In the genomic region with DNA sequence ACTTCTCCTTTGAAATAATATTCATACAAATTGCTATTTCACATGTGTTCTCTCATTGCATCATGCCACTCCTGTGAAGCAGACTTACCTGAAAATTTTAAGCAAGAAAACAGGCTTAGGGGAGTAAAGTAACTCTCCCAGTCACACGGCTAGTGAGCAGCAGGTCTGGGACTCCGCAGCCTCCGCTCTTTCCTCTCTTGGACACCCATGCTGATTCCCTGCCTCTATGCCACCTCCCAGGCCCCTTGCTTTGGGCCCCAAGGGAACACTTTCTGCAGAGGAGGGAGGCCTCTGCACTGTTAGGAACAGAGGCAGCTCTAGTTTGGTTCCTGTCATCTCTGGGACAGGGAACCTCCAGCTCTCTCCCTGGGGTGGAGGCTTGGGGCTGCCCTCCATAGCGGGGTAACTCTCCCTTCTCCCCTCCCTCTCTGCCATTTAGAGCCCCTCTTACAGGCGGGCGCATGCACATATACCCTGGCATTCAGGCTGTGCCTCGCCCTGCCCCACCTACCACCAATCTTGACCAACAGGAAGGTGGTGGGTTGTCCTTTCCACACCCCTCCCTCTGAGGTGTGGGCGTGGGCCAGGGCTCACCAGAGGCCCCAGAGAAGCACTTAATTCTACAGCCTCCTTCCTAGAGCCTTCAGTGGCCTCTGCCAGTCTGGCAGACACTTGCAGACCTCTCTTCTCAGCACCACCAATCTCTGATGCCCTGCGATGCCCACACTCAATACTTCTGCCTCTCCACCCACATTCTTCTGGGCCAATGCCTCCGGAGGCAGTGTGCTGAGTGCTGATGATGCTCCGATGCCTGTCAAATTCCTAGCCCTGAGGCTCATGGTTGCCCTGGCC, we compare ENCODE assay signal across 8 cellular contexts. TPM values are rescaled to one million over a fixed set of nuclear protein-coding genes. Genes with fewer than 3 reads are reported as not detected.
A peak's percentile ranks its signal among the peaks of the same experiment; 100 is the strongest.
DNase-seq lines count a peak whose midpoint lies in the region; ATAC-seq and TF ChIP-seq lines count a peak whose summit lies in the region.

A gene with protein sequence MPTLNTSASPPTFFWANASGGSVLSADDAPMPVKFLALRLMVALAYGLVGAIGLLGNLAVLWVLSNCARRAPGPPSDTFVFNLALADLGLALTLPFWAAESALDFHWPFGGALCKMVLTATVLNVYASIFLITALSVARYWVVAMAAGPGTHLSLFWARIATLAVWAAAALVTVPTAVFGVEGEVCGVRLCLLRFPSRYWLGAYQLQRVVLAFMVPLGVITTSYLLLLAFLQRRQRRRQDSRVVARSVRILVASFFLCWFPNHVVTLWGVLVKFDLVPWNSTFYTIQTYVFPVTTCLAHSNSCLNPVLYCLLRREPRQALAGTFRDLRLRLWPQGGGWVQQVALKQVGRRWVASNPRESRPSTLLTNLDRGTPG (plus strand): TSS at position 646 of the 852 bp plus-strand sequence. CDS start 72 bp downstream, at position 718.

- no peaks in the 10 kb centered on the region for H3K27me3 Mint-ChIP-seq in activated naive CD4-positive, alpha-beta T cell treated with anti-CD3 and anti-CD28 coated beads, Interleukin-2, amount 50 U/mL, for 24 hours
- no peaks in the 10 kb centered on the region for H3K27me3 Mint-ChIP-seq in T-cell
- H3K27me3 Mint-ChIP-seq in stimulated activated naive CD8-positive, alpha-beta T cell treated with anti-CD3 and anti-CD28 coated beads, Interleukin-15, amount 100 ng/mL, for 72 hours, result no peaks in the 10 kb centered on the region

- WGBS in heart right ventricle, 2 donors, result 38 to 44% methylated on average over 11 of the region's 11 CpGs

- H3K27ac Mint-ChIP-seq in activated naive CD4-positive, alpha-beta T cell treated with anti-CD3 and anti-CD28 coated beads, Interleukin-2, amount 50 U/mL, for 24 hours, result peak within 1 kb of the TSS; percentile 90
- peak within 1 kb of the TSS; percentile 72 to 83 for H3K27ac Mint-ChIP-seq in T-cell
- H3K27ac Mint-ChIP-seq in stimulated activated naive CD8-positive, alpha-beta T cell treated with anti-CD3 and anti-CD28 coated beads, Interleukin-15, amount 100 ng/mL, for 72 hours, result peak within 1 kb of the TSS; percentile 94 to 97

- no peaks in the 10 kb centered on the region for H3K9me3 Mint-ChIP-seq in activated naive CD4-positive, alpha-beta T cell treated with anti-CD3 and anti-CD28 coated beads, Interleukin-2, amount 50 U/mL, for 24 hours
- no peaks in the 10 kb centered on the region for H3K9me3 Mint-ChIP-seq in T-cell
- H3K9me3 Mint-ChIP-seq in stimulated activated naive CD8-positive, alpha-beta T cell treated with anti-CD3 and anti-CD28 coated beads, Interleukin-15, amount 100 ng/mL, for 72 hours, result no peaks in the 10 kb centered on the region

- no peak within 1 kb of the TSS for H3K4me3 Mint-ChIP-seq in activated naive CD4-positive, alpha-beta T cell treated with anti-CD3 and anti-CD28 coated beads, Interleukin-2, amount 50 U/mL, for 24 hours
- peak within 1 kb of the TSS in 1 of 3 donors; percentile 47 for H3K4me3 Mint-ChIP-seq in T-cell
- peak within 1 kb of the TSS; percentile 34 to 51 for H3K4me3 Mint-ChIP-seq in stimulated activated naive CD8-positive, alpha-beta T cell treated with anti-CD3 and anti-CD28 coated beads, Interleukin-15, amount 100 ng/mL, for 72 hours

- H3K4me1 ChIP-seq in heart right ventricle, result peaks cover 32 to 80% (median 60%) of the 10 kb centered on the region in 9 donors

- no peak for DNase-seq in activated naive CD4-positive, alpha-beta T cell (lab: John Stamatoyannopoulos, UW)
- DNase-seq in T-cell (no peak), heart right ventricle (no peak), dermis blood vessel endothelial cell (no peak), NCI-H146 treated with DMSO at 0.1 percent for 48 hours (lab: John Stamatoyannopoulos, UW; ENCODE audit: unreplicated experiment) (no peak), erythroblast (lab: John Stamatoyannopoulos, UW) (no peak)
- DNase-seq in stimulated activated naive CD8-positive, alpha-beta T cell treated with anti-CD3 and anti-CD28 coated beads, Interleukin-15, amount 100 ng/mL, for 72 hours, result no peak

- TF ChIP-seq CTCF in heart right ventricle (IDR thresholded peaks at IDR 0.05), result no peak

- no peak for TF ChIP-seq POLR2A in erythroblast (IDR thresholded peaks at IDR 0.05; ENCODE audit: low read length)

- H3K36me3 Mint-ChIP-seq in activated naive CD4-positive, alpha-beta T cell treated with anti-CD3 and anti-CD28 coated beads, Interleukin-2, amount 50 U/mL, for 24 hours, result peaks cover 2% of the 10 kb centered on the region
- no peaks in the 10 kb centered on the region for H3K36me3 Mint-ChIP-seq in T-cell

- CTCF ChIA-PET in T-cell (lab: Charles Lee), result interaction anchor here (0.8 to 1.0 kb wide), 2 partner anchors 35 to 36 kb away, joined by 3 to 7 read pairs; no protein-coding TSS in a partner anchor

- H3K4me3 ChIP-seq in heart right ventricle, result peak within 1 kb of the TSS in 1 of 10 donors; percentile 14

- peaks cover 56% of the 10 kb centered on the region for H3K4me1 Mint-ChIP-seq in activated naive CD4-positive, alpha-beta T cell treated with anti-CD3 and anti-CD28 coated beads, Interleukin-2, amount 50 U/mL, for 24 hours
- peaks cover 51 to 61% (median 51%) of the 10 kb centered on the region in 3 donors for H3K4me1 Mint-ChIP-seq in T-cell
- peaks cover 82% of the 10 kb centered on the region for H3K4me1 Mint-ChIP-seq in stimulated activated naive CD8-positive, alpha-beta T cell treated with anti-CD3 and anti-CD28 coated beads, Interleukin-15, amount 100 ng/mL, for 72 hours

- H3K36me3 ChIP-seq in heart right ventricle, result peaks cover 0 to 10% (median 0%) of the 10 kb centered on the region in 9 donors

- no peaks in the 10 kb centered on the region for H3K9me3 ChIP-seq in heart right ventricle

- H3K27me3 ChIP-seq in heart right ventricle, result no peaks in the 10 kb centered on the region

- intact Hi-C loops in heart right ventricle (cut with DNase I), result loop anchor here in 6 of 10 donors (5.0 kb wide), 3 partner anchors 36 to 46 kb away; partner anchors contain the start of gene ARHGEF2 (in 4 of the 6)

- POLR2A ChIA-PET in T-cell (lab: Charles Lee), result interaction anchor here (0.5 to 1.2 kb wide), 2 partner anchors 49 to 201 kb away, joined by 3 to 5 read pairs; no protein-coding TSS in a partner anchor

- H3K27ac ChIP-seq in heart right ventricle, result peak within 1 kb of the TSS; percentile 80 to 96 (median 85)

- no peak for ATAC-seq in T-cell (replicated peaks in 1 of 4)
- peak; percentile 14 to 53 (median 21) for ATAC-seq in heart right ventricle
- ATAC-seq in stimulated activated naive CD8-positive, alpha-beta T cell treated with anti-CD3 and anti-CD28 coated beads, Interleukin-15, amount 100 ng/mL, for 72 hours, result peak; percentile 39

RNA-seq across cellular contexts. Expression of the gene that starts here (rescaled TPM):
- total RNA-seq in T-cell, result not detected
- total RNA-seq in heart right ventricle, result not detected
- under 1 TPM in 1 of 2 donors, not detected in 1; 0.04 TPM for polyA plus RNA-seq in heart right ventricle
- 0.19 TPM in 1 of 2 replicates, not detected in the other for total RNA-seq in dermis blood vessel endothelial cell

Comparison
In these comparisons a context has a peak if more than half of its experiments do, and no peak if none do; other contexts are left out.
1. Peak in ATAC-seq and H3K27ac ChIP-seq in heart right ventricle; RNA of the gene not detected or under 1 TPM.